Comparison of ENCODE assay signal across 26 cellular contexts in genomic region chr14:54193871-54194270, GRCh38.
"Had no signal": no experiment of that assay in that cellular context is flagged by ENCODE, and none has a peak within 500 bp of the region (broad histone marks: within the 10 kb centered on the region; RNA-seq: fewer than 3 reads in every experiment).

No MANE protein-coding gene starts in this region.

- DNase-seq: activated CD4-positive, alpha-beta memory T cell treated with anti-CD3 and anti-CD28 coated beads for 36 hours; activated CD4-positive, alpha-beta T cell treated with anti-CD3 and anti-CD28 coated beads for 4 hours; activated CD4-positive, alpha-beta T cell treated with anti-CD3 and anti-CD28 coated beads, Interleukin-2, amount 50 U/mL, for 1 hour; activated CD4-positive, CD25-positive, alpha-beta regulatory T cell treated with anti-CD3 and anti-CD28 coated beads, Interleukin-2, amount 50 U/mL, for 72 hours; activated CD8-positive, alpha-beta memory T cell treated with anti-CD3 and anti-CD28 coated beads, Interleukin-2, amount 50 U/mL, for 48 hours; activated effector memory CD4-positive, alpha-beta T cell treated with Interleukin-2 at 50 U/mL for 16 hours; activated naive CD4-positive, alpha-beta T cell treated with anti-CD3 and anti-CD28 coated beads, Interleukin-2, amount 10 ng/mL, durations not matched to agents 7 days and 5 days; activated naive CD8-positive, alpha-beta T cell treated with anti-CD3 and anti-CD28 coated beads, Interleukin-2, amount 50 U/mL, for 24 hours; activated T-cell treated with anti-CD3 and anti-CD28 coated beads, Interleukin-2, amount 50 U/mL, for 48 hours; anterior cingulate cortex; central memory CD4-positive, alpha-beta T cell; Karpas-422; NCI-H1105; NCI-H1417 treated with DMSO at 0.1 percent for 48 hours; NCI-H1694; NCI-H1930; NCI-H2081 treated with DMSO at 0.1 percent for 48 hours; NCI-H226; NCI-H524 treated with DMSO at 0.1 percent for 48 hours; SHP77; SJCRH30 had no signal

- H3K4me1 Mint-ChIP-seq: activated naive CD8-positive, alpha-beta T cell treated with anti-CD3 and anti-CD28 coated beads, Interleukin-2, amount 50 U/mL, for 24 hours had no signal

- H3K4me3 ChIP-seq: SJCRH30, SK-N-MC had no signal

- H3K4me1 ChIP-seq: SJCRH30 had no signal

- H3K36me3 ChIP-seq: SJCRH30 had no signal

- H3K27ac ChIP-seq: SJCRH30, SK-N-MC had no signal

- H3K27me3 ChIP-seq: SJCRH30 had no signal

- H3K4me3 Mint-ChIP-seq: activated CD4-positive, alpha-beta memory T cell treated with anti-CD3 and anti-CD28 coated beads for 36 hours; activated naive CD4-positive, alpha-beta T cell treated with anti-CD3 and anti-CD28 coated beads, Interleukin-2, amount 10 ng/mL, durations not matched to agents 7 days and 5 days; activated naive CD8-positive, alpha-beta T cell; activated naive CD8-positive, alpha-beta T cell treated with anti-CD3 and anti-CD28 coated beads, Interleukin-2, amount 50 U/mL, for 24 hours; brain; WTC11 had no signal

- H3K9me3 Mint-ChIP-seq: activated naive CD4-positive, alpha-beta T cell treated with anti-CD3 and anti-CD28 coated beads, Interleukin-2, amount 10 ng/mL, durations not matched to agents 7 days and 5 days; activated naive CD8-positive, alpha-beta T cell treated with anti-CD3 and anti-CD28 coated beads, Interleukin-2, amount 50 U/mL, for 24 hours had no signal

- H3K27ac Mint-ChIP-seq: activated CD4-positive, alpha-beta memory T cell treated with anti-CD3 and anti-CD28 coated beads for 36 hours; activated naive CD4-positive, alpha-beta T cell treated with anti-CD3 and anti-CD28 coated beads, Interleukin-2, amount 10 ng/mL, durations not matched to agents 7 days and 5 days; activated naive CD8-positive, alpha-beta T cell; activated naive CD8-positive, alpha-beta T cell treated with anti-CD3 and anti-CD28 coated beads, Interleukin-2, amount 50 U/mL, for 24 hours; brain; WTC11 had no signal

- H3K9me3 ChIP-seq: SJCRH30 had no signal

- H3K36me3 Mint-ChIP-seq: activated CD4-positive, alpha-beta memory T cell treated with anti-CD3 and anti-CD28 coated beads for 36 hours; activated naive CD4-positive, alpha-beta T cell treated with anti-CD3 and anti-CD28 coated beads, Interleukin-2, amount 10 ng/mL, durations not matched to agents 7 days and 5 days; activated naive CD8-positive, alpha-beta T cell; brain had no signal

- ATAC-seq: activated naive CD8-positive, alpha-beta T cell treated with anti-CD3 and anti-CD28 coated beads, Interleukin-2, amount 50 U/mL, for 24 hours; Panc1; WTC11 had no signal
